ENCODE assay signal across 8 cellular contexts in the genomic region with DNA sequence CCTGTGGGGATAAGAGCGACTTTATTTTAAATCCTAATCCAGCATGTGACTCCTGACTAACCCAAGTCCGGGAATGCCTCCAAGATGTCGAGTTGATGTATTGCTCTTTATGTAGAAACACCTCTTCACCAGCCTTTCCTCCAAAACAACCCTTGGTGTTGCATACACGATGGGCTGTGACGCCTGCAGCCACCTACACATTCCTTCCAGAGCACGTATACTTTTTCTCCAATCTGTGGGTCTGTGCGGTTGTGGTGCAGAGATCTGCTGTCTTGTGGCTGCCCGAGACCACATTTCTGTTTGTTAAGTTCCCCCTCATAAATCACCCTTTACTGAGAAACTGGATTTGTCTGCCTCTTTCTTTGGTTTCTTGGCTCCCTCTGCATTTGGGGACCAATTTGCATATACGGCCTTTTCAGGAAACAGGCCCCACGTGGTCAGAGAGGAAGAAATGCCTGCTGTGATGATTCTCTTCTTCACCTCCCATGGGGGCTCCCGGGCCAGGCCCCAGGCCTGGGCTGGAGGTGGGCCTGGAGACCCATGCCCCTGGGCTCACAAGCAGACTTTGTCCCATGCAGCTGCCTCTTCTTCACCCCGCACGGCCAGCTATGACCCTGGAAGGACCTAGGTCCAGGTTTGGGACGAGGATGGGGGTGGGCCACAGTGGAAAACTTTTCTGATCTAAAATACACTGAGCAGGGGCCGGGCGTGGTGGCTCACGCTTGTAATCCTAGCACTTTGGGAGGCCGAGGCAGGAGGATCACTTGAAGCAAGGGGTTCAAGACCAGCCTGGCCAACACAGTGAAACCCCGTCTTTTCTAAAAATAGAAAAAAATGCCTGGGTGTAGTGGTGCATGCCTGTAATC. TPM values are rescaled to one million over a fixed set of nuclear protein-coding genes. Genes with fewer than 3 reads are reported as not detected.
A peak's percentile ranks its signal among the peaks of the same experiment; 100 is the strongest.
DNase-seq lines count a peak whose midpoint lies in the region; ATAC-seq lines count a peak whose summit lies in the region.

No MANE protein-coding gene starts in this region.

- peak; percentile 56 for ATAC-seq in GM21367 (IDR thresholded peaks at IDR 0.05; ENCODE audit: unreplicated experiment)

- DNase-seq in AG20443 (ENCODE audit: low spot score) (peak; percentile 90), activated T-cell treated with anti-CD3 and anti-CD28 coated beads for 48 hours (ENCODE audit: low read depth) (peak; percentile 71), foreskin melanocyte (peak; percentile 40), NCI-H187 treated with DMSO at 0.1 percent for 48 hours (lab: John Stamatoyannopoulos, UW) (no peak), RKO (ENCODE audit: low spot score) (no peak)
- DNase-seq in Jurkat, Clone E6-1 (ENCODE audit: low read depth, low spot score) = peak; percentile 61
- DNase-seq in stimulated activated CD4-positive, alpha-beta T cell treated with anti-CD3 and anti-CD28 coated beads, Interleukin-15, amount 100 ng/mL, for 24 hours = peak; percentile 87

- no peak overlapping the region for H3K4me3 ChIP-seq in Jurkat, Clone E6-1 (ENCODE audit: low read length)

RNA-seq across cellular contexts. Expression of gene AFAP1, which starts 21.4 kb away (rescaled TPM):
- 7.8 TPM for polyA plus RNA-seq in Jurkat, Clone E6-1 (2012; ENCODE audit: insufficient read depth, insufficient read length)

Comparison
In these comparisons a context has a peak if more than half of its experiments do, and no peak if none do; other contexts are left out.
1. DNase-seq: peak in AG20443 (single experiment), Jurkat, Clone E6-1 (single experiment), activated T-cell treated with anti-CD3 and anti-CD28 coated beads for 48 hours (single experiment), foreskin melanocyte (single experiment) and stimulated activated CD4-positive, alpha-beta T cell treated with anti-CD3 and anti-CD28 coated beads, Interleukin-15, amount 100 ng/mL, for 24 hours (single experiment); none in NCI-H187 treated with DMSO at 0.1 percent for 48 hours (single experiment) and RKO (single experiment).